Comparison of ENCODE assay signal across 19 cellular contexts in the genomic region with DNA sequence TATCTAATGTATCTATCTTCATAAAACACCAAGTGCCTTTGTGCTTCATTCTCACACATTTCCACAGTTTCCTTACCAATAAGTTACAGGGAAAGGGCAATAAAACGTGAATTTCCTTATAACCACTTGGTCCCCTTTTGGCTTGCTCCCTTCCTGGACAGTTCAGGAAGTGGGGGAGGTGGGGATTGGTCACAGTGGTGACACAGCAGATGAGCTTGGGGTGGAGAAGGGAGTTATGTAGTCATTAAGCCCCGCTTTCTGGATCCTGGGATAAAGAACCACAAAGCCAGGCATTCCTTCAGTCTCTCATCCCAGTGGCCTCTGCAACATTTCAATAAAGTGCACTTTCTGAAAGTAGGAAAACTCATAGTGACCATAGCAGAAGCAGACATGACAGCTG. TPM values are rescaled to one million over a fixed set of nuclear protein-coding genes. Genes with fewer than 3 reads are reported as not detected.
DNase-seq lines count a peak whose midpoint lies in the region; ATAC-seq and TF ChIP-seq lines count a peak whose summit lies in the region.
"Had no signal": no experiment of that assay in that cellular context is flagged by ENCODE, and none has a peak within 500 bp of the region (broad histone marks: within the 10 kb centered on the region; RNA-seq: fewer than 3 reads in every experiment).

No MANE protein-coding gene starts in this region.

- intact Hi-C loops in Right ventricle myocardium superior (cut with DNase I) (no loop called here), left ventricle myocardium superior (cut with micrococcal nuclease) (no loop called here), upper lobe of right lung (cut with DNase I) (no loop called here)
- intact Hi-C loops in activated T-helper 2 cell treated with anti-CD3 and anti-CD28 coated beads, Interferon-gamma antibody, Interleukin-2, Interleukin-4, amounts not matched to agents 10 μg/mL and 5 μg/mL and 100 μg/mL, durations not matched to agents 14 hours and 24 hours and 36 hours (cut with micrococcal nuclease) = loop anchor here (1.0 kb wide), 1 partner anchor 8 kb away; no protein-coding TSS in a partner anchor

- no peak for TF ChIP-seq CTCF in NB4 (IDR thresholded peaks at IDR 0.05; ENCODE audit: low read depth, low read length)
- no peak for TF ChIP-seq CTCF in foreskin fibroblast (IDR thresholded peaks at IDR 0.05; ENCODE audit: low read depth, low read length)
- no peak for TF ChIP-seq CTCF in upper lobe of right lung (IDR thresholded peaks at IDR 0.05)

- peaks cover under 1% of the 10 kb centered on the region for H3K4me1 ChIP-seq in upper lobe of right lung
- H3K4me1 ChIP-seq: lower lobe of right lung, right lobe of liver, tibial nerve had no signal

- no peaks in the 10 kb centered on the region for H3K36me3 ChIP-seq in upper lobe of right lung
- H3K36me3 ChIP-seq: lower lobe of right lung, right lobe of liver, tibial nerve had no signal

- H3K4me3 ChIP-seq in NB4 (ENCODE audit: low read depth, low read length) (no peak overlapping the region), foreskin fibroblast (ENCODE audit: low read depth in 1 of 2, low read length in 2 of 2) (no peak overlapping the region), upper lobe of right lung (no peak overlapping the region)
- H3K4me3 ChIP-seq: lower lobe of right lung, right lobe of liver, tibial nerve had no signal

- ATAC-seq in Right ventricle myocardium superior (ENCODE audit: poor library complexity) (peak; percentile 25), left ventricle myocardium superior (no peak), upper lobe of right lung (peak; percentile 47), HG02642 (IDR thresholded peaks at IDR 0.05; ENCODE audit: poor library complexity, unreplicated experiment) (no peak)
- ATAC-seq: activated CD4-positive, CD25-positive, alpha-beta regulatory T cell treated with anti-CD3 and anti-CD28 coated beads, Interleukin-2, amount 50 U/mL, for 24 hours; lower lobe of right lung had no signal

- no peaks in the 10 kb centered on the region for H3K36me3 Mint-ChIP-seq in activated T-helper 2 cell treated with anti-CD3 and anti-CD28 coated beads, Interferon-gamma antibody, Interleukin-2, Interleukin-4, amounts not matched to agents 10 μg/mL and 5 μg/mL and 100 μg/mL, durations not matched to agents 14 hours and 24 hours and 36 hours (ENCODE audit: low read depth)
- H3K36me3 Mint-ChIP-seq: activated naive CD4-positive, alpha-beta T cell treated with anti-CD3 and anti-CD28 coated beads, Interleukin-2, amount 50 U/mL, for 24 hours had no signal

- no peak for TF ChIP-seq POLR2A in NB4 (IDR thresholded peaks at IDR 0.05; ENCODE audit: extremely low read depth, insufficient read length)

- no peaks in the 10 kb centered on the region for H3K9me3 ChIP-seq in upper lobe of right lung
- H3K9me3 ChIP-seq: lower lobe of right lung, right lobe of liver, tibial nerve had no signal

- H3K27ac ChIP-seq in upper lobe of right lung = no peak overlapping the region
- H3K27ac ChIP-seq: lower lobe of right lung, right lobe of liver, tibial nerve had no signal

- no peak overlapping the region for H3K4me3 Mint-ChIP-seq in activated T-helper 2 cell treated with anti-CD3 and anti-CD28 coated beads, Interferon-gamma antibody, Interleukin-2, Interleukin-4, amounts not matched to agents 10 μg/mL and 5 μg/mL and 100 μg/mL, durations not matched to agents 14 hours and 24 hours and 36 hours (ENCODE audit: low read depth)
- H3K4me3 Mint-ChIP-seq: activated naive CD4-positive, alpha-beta T cell treated with anti-CD3 and anti-CD28 coated beads, Interleukin-2, amount 50 U/mL, for 24 hours; IgD-negative memory B cell had no signal

- no peaks in the 10 kb centered on the region for H3K27me3 ChIP-seq in upper lobe of right lung
- H3K27me3 ChIP-seq: right lobe of liver, tibial nerve had no signal

- no peak overlapping the region for H3K27ac Mint-ChIP-seq in activated T-helper 2 cell treated with anti-CD3 and anti-CD28 coated beads, Interferon-gamma antibody, Interleukin-2, Interleukin-4, amounts not matched to agents 10 μg/mL and 5 μg/mL and 100 μg/mL, durations not matched to agents 14 hours and 24 hours and 36 hours
- H3K27ac Mint-ChIP-seq: IgD-negative memory B cell had no signal

- peaks cover 31% of the 10 kb centered on the region for H3K4me1 Mint-ChIP-seq in activated T-helper 2 cell treated with anti-CD3 and anti-CD28 coated beads, Interferon-gamma antibody, Interleukin-2, Interleukin-4, amounts not matched to agents 10 μg/mL and 5 μg/mL and 100 μg/mL, durations not matched to agents 14 hours and 24 hours and 36 hours (ENCODE audit: low read depth)

- no peaks in the 10 kb centered on the region for H3K27me3 Mint-ChIP-seq in activated T-helper 2 cell treated with anti-CD3 and anti-CD28 coated beads, Interferon-gamma antibody, Interleukin-2, Interleukin-4, amounts not matched to agents 10 μg/mL and 5 μg/mL and 100 μg/mL, durations not matched to agents 14 hours and 24 hours and 36 hours (ENCODE audit: low read depth)
- H3K27me3 Mint-ChIP-seq: activated naive CD4-positive, alpha-beta T cell treated with anti-CD3 and anti-CD28 coated beads, Interleukin-2, amount 50 U/mL, for 24 hours; IgD-negative memory B cell had no signal

- no peaks in the 10 kb centered on the region for H3K9me3 Mint-ChIP-seq in activated T-helper 2 cell treated with anti-CD3 and anti-CD28 coated beads, Interferon-gamma antibody, Interleukin-2, Interleukin-4, amounts not matched to agents 10 μg/mL and 5 μg/mL and 100 μg/mL, durations not matched to agents 14 hours and 24 hours and 36 hours
- H3K9me3 Mint-ChIP-seq: activated naive CD4-positive, alpha-beta T cell treated with anti-CD3 and anti-CD28 coated beads, Interleukin-2, amount 50 U/mL, for 24 hours; IgD-negative memory B cell had no signal

- DNase-seq in Right ventricle myocardium superior = no peak
- no peak for DNase-seq in left ventricle myocardium superior
- peak; percentile 62 for DNase-seq in NB4 (ENCODE audit: low read depth)
- DNase-seq in foreskin fibroblast = peak; percentile 4 to 39
- DNase-seq in upper lobe of right lung = no peak
- no peak for DNase-seq in NCI-H446 (lab: John Stamatoyannopoulos, UW)
- no peak for DNase-seq in activated T-helper 2 cell treated with anti-CD3 and anti-CD28 coated beads, Interferon-gamma antibody, Interleukin-2, Interleukin-4, amounts not matched to agents 10 μg/mL and 5 μg/mL and 100 μg/mL, durations not matched to agents 14 hours and 24 hours and 36 hours (ENCODE audit: low spot score)
- DNase-seq: activated CD8-positive, alpha-beta memory T cell treated with anti-CD3 and anti-CD28 coated beads, Interleukin-2, amount 50 U/mL, for 4 hours; Calu3; lower lobe of right lung; NCI-H146; NCI-H446 treated with DMSO at 0.1 percent for 48 hours; right lobe of liver; stimulated activated CD4-positive, alpha-beta T cell treated with anti-CD3 and anti-CD28 coated beads, Interleukin-4, amount 100 ng/mL, for 4 hours had no signal

RNA-seq across cellular contexts. Expression of gene FYB1, which starts 47.1 kb away (rescaled TPM):
- total RNA-seq in Right ventricle myocardium superior (4.2 TPM), left ventricle myocardium superior (5.8 TPM), upper lobe of right lung (45.0 TPM)
- 66.4 and 70.7 TPM in 2 replicates for total RNA-seq in activated T-helper 2 cell treated with anti-CD3 and anti-CD28 coated beads, Interferon-gamma antibody, Interleukin-2, Interleukin-4, amounts not matched to agents 10 μg/mL and 5 μg/mL and 100 μg/mL, durations not matched to agents 14 hours and 24 hours and 36 hours

Comparison
In these comparisons a context has a peak if more than half of its experiments do, and no peak if none do; other contexts are left out.
1. ATAC-seq: peak in Right ventricle myocardium superior (single experiment) and upper lobe of right lung (single experiment); none in left ventricle myocardium superior (single experiment) and HG02642 (single experiment).
2. DNase-seq: peak in NB4 (single experiment) and foreskin fibroblast (2 of 2); none in Right ventricle myocardium superior (single experiment), left ventricle myocardium superior (single experiment), upper lobe of right lung (single experiment), NCI-H446 (0 of 2) and activated T-helper 2 cell treated with anti-CD3 and anti-CD28 coated beads, Interferon-gamma antibody, Interleukin-2, Interleukin-4, amounts not matched to agents 10 μg/mL and 5 μg/mL and 100 μg/mL, durations not matched to agents 14 hours and 24 hours and 36 hours (single experiment).